ENCODE assay signal across 15 cellular contexts in the genomic region with DNA sequence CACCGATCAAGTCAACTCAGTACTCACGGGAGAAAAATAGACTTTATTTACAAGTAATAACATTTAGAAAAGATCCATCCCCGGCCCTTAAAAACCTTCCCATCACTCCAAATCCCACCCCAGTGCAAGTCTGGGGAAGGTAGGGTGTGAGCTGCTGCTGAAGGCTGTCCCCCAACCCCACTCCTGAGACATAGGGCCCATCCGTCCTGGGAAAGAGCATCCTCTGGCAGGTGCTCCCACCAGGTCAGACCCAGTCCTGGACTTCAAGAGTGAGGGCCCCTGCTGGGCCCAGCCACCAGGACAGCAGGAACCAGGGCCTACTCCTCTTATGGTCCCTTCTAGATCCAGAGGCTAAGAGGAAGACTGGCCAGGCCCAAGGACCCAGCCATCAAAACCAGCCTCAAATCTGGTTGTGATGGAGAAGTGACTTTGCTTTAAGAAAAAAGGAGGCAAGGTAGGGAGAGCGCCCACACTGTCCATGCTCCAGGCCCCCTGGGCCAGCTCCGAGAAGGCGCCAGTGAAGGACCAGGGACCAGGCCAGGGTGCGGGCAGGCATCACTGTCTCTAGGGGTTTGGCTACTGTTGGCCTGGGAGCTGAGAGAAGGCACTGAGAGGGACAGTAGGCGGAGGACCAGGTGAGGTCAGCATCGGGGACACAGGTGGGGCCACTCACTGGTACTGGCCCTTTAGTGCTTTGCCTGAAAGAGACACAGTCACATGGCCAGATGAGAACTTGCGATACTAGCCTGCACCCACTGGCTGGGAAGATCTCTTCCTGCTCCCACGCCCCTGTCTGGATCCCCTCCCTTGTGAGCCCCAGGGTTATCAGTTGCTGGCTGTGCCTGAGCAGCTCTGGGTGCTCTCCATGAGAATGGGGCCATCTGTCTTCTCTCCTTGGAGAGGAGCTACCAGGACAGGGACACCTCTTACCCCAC. TPM values are rescaled to one million over a fixed set of nuclear protein-coding genes. Genes with fewer than 3 reads are reported as not detected.
DNase-seq lines count a peak whose midpoint lies in the region; ATAC-seq and TF ChIP-seq lines count a peak whose summit lies in the region.
"Had no signal": no experiment of that assay in that cellular context is flagged by ENCODE, and none has a peak within 500 bp of the region (broad histone marks: within the 10 kb centered on the region; RNA-seq: fewer than 3 reads in every experiment).

No MANE protein-coding gene starts in this region.

- ATAC-seq in activated B cell treated with CpG ODN at 0.5 μM for 24 hours (ENCODE audit: low read depth) (no peak), HG03469 (IDR thresholded peaks at IDR 0.05; ENCODE audit: unreplicated experiment) (no peak), foreskin keratinocyte (no peak)
- no peak for ATAC-seq in stimulated activated memory B cell treated with anti-CD40 and anti-IgM and Interleukin-4, amounts not matched to agents 10 μg/mL and 1 μg/mL and 100 μg/mL, for 72 hours
- ATAC-seq: left lobe of liver had no signal

- no peaks in the 10 kb centered on the region for H3K9me3 Mint-ChIP-seq in activated T-cell treated with anti-CD3 and anti-CD28 coated beads, Interleukin-2, amount 50 U/mL, for 24 hours
- no peaks in the 10 kb centered on the region for H3K9me3 Mint-ChIP-seq in activated B cell treated with CpG ODN at 0.5 μM for 24 hours
- peaks cover 17% of the 10 kb centered on the region for H3K9me3 Mint-ChIP-seq in glutamatergic neuron (ENCODE audit: unreplicated experiment)
- no peaks in the 10 kb centered on the region for H3K9me3 Mint-ChIP-seq in stimulated activated memory B cell treated with anti-CD40 and anti-IgM and Interleukin-4, amounts not matched to agents 10 μg/mL and 1 μg/mL and 100 μg/mL, for 72 hours

- CTCF ChIA-PET in activated B cell treated with CpG ODN at 0.5 μM for 24 hours (lab: Charles Lee) = no interaction called here

- no peak for DNase-seq in activated T-cell treated with anti-CD3 and anti-CD28 coated beads, Interleukin-2, amount 50 U/mL, for 24 hours
- DNase-seq in activated T-cell treated with anti-CD3 and anti-CD28 coated beads for 4 hours (no peak), activated B cell treated with CpG ODN at 0.5 μM for 24 hours (no peak), glutamatergic neuron (no peak), DMS153 (lab: John Stamatoyannopoulos, UW) (no peak), foreskin keratinocyte (no peak)
- DNase-seq: ACHN, KG1, NCI-H1930, SIG-M5, spleen had no signal

- H3K4me3 Mint-ChIP-seq in activated T-cell treated with anti-CD3 and anti-CD28 coated beads, Interleukin-2, amount 50 U/mL, for 24 hours = no peak overlapping the region
- H3K4me3 Mint-ChIP-seq in activated B cell treated with CpG ODN at 0.5 μM for 24 hours (no peak overlapping the region), glutamatergic neuron (ENCODE audit: unreplicated experiment) (peak overlapping the region; percentile 67)
- H3K4me3 Mint-ChIP-seq in stimulated activated memory B cell treated with anti-CD40 and anti-IgM and Interleukin-4, amounts not matched to agents 10 μg/mL and 1 μg/mL and 100 μg/mL, for 72 hours = no peak overlapping the region

- POLR2A ChIA-PET in activated B cell treated with CpG ODN at 0.5 μM for 24 hours (lab: Charles Lee) = interaction anchor here (1.4 kb wide), 1 partner anchor 74 kb away, joined by 4 read pairs; a partner anchor contains a TSS

- no peaks in the 10 kb centered on the region for H3K27me3 ChIP-seq in foreskin keratinocyte
- H3K27me3 ChIP-seq: spleen, tibial nerve had no signal

- peaks cover 21% of the 10 kb centered on the region for H3K4me1 Mint-ChIP-seq in activated T-cell treated with anti-CD3 and anti-CD28 coated beads, Interleukin-2, amount 50 U/mL, for 24 hours (ENCODE audit: low read depth)
- H3K4me1 Mint-ChIP-seq in activated B cell treated with CpG ODN at 0.5 μM for 24 hours = peaks cover 26% of the 10 kb centered on the region
- peaks cover 23% of the 10 kb centered on the region for H3K4me1 Mint-ChIP-seq in glutamatergic neuron (ENCODE audit: low read depth, unreplicated experiment)
- peaks cover 70% of the 10 kb centered on the region for H3K4me1 Mint-ChIP-seq in stimulated activated memory B cell treated with anti-CD40 and anti-IgM and Interleukin-4, amounts not matched to agents 10 μg/mL and 1 μg/mL and 100 μg/mL, for 72 hours

- peaks cover 97% of the 10 kb centered on the region for H3K36me3 Mint-ChIP-seq in activated T-cell treated with anti-CD3 and anti-CD28 coated beads, Interleukin-2, amount 50 U/mL, for 24 hours (ENCODE audit: low read depth)
- H3K36me3 Mint-ChIP-seq in activated B cell treated with CpG ODN at 0.5 μM for 24 hours (ENCODE audit: low read depth) (peaks cover 77% of the 10 kb centered on the region), glutamatergic neuron (ENCODE audit: unreplicated experiment) (peaks cover 5% of the 10 kb centered on the region)
- H3K36me3 Mint-ChIP-seq in stimulated activated memory B cell treated with anti-CD40 and anti-IgM and Interleukin-4, amounts not matched to agents 10 μg/mL and 1 μg/mL and 100 μg/mL, for 72 hours = peaks cover 79% of the 10 kb centered on the region

- H3K27ac ChIP-seq in foreskin keratinocyte = no peak overlapping the region
- H3K27ac ChIP-seq: tibial nerve had no signal

- no peaks in the 10 kb centered on the region for H3K4me1 ChIP-seq in foreskin keratinocyte

- no peaks in the 10 kb centered on the region for H3K27me3 Mint-ChIP-seq in activated T-cell treated with anti-CD3 and anti-CD28 coated beads, Interleukin-2, amount 50 U/mL, for 24 hours
- H3K27me3 Mint-ChIP-seq in activated B cell treated with CpG ODN at 0.5 μM for 24 hours (no peaks in the 10 kb centered on the region), glutamatergic neuron (ENCODE audit: unreplicated experiment) (peaks cover 16% of the 10 kb centered on the region)
- H3K27me3 Mint-ChIP-seq in stimulated activated memory B cell treated with anti-CD40 and anti-IgM and Interleukin-4, amounts not matched to agents 10 μg/mL and 1 μg/mL and 100 μg/mL, for 72 hours = no peaks in the 10 kb centered on the region

- TF ChIP-seq CTCF in activated B cell treated with CpG ODN at 0.5 μM for 24 hours (IDR thresholded peaks at IDR 0.05) (no peak), glutamatergic neuron (IDR thresholded peaks at IDR 0.05; ENCODE audit: partially characterized antibody, unreplicated experiment) (no peak), foreskin keratinocyte (conservative IDR thresholded peaks at IDR 0.05) (no peak)

- intact Hi-C loops in activated B cell treated with CpG ODN at 0.5 μM for 24 hours (cut with micrococcal nuclease) = no loop called here

- H3K27ac Mint-ChIP-seq in activated T-cell treated with anti-CD3 and anti-CD28 coated beads, Interleukin-2, amount 50 U/mL, for 24 hours = peak overlapping the region; percentile 74
- H3K27ac Mint-ChIP-seq in activated B cell treated with CpG ODN at 0.5 μM for 24 hours (peak overlapping the region; percentile 30), glutamatergic neuron (ENCODE audit: unreplicated experiment) (peak overlapping the region; percentile 92)
- peak overlapping the region; percentile 55 for H3K27ac Mint-ChIP-seq in stimulated activated memory B cell treated with anti-CD40 and anti-IgM and Interleukin-4, amounts not matched to agents 10 μg/mL and 1 μg/mL and 100 μg/mL, for 72 hours

RNA-seq across cellular contexts. Expression of a gene that starts 4.4 kb away (rescaled TPM):
- 26.8 and 27.5 TPM in 2 replicates for total RNA-seq in activated B cell treated with CpG ODN at 0.5 μM for 24 hours
- 13.1 TPM for total RNA-seq in glutamatergic neuron (ENCODE audit: unreplicated experiment)
- total RNA-seq in foreskin keratinocyte = 1.4 and 1.7 TPM in 2 replicates
- polyA plus RNA-seq in foreskin keratinocyte = 0.74 and 0.89 TPM in 2 replicates

Comparison
In these comparisons a context has a peak if more than half of its experiments do, and no peak if none do; other contexts are left out.
1. H3K27ac Mint-ChIP-seq: peak in every context shown above with its lines; median percentile 92 in glutamatergic neuron; 74 in activated T-cell treated with anti-CD3 and anti-CD28 coated beads, Interleukin-2, amount 50 U/mL, for 24 hours; 55 in stimulated activated memory B cell treated with anti-CD40 and anti-IgM and Interleukin-4, amounts not matched to agents 10 μg/mL and 1 μg/mL and 100 μg/mL, for 72 hours; 30 in activated B cell treated with CpG ODN at 0.5 μM for 24 hours.